Comparison of ENCODE assay signal across 10 cellular contexts in the genomic region with DNA sequence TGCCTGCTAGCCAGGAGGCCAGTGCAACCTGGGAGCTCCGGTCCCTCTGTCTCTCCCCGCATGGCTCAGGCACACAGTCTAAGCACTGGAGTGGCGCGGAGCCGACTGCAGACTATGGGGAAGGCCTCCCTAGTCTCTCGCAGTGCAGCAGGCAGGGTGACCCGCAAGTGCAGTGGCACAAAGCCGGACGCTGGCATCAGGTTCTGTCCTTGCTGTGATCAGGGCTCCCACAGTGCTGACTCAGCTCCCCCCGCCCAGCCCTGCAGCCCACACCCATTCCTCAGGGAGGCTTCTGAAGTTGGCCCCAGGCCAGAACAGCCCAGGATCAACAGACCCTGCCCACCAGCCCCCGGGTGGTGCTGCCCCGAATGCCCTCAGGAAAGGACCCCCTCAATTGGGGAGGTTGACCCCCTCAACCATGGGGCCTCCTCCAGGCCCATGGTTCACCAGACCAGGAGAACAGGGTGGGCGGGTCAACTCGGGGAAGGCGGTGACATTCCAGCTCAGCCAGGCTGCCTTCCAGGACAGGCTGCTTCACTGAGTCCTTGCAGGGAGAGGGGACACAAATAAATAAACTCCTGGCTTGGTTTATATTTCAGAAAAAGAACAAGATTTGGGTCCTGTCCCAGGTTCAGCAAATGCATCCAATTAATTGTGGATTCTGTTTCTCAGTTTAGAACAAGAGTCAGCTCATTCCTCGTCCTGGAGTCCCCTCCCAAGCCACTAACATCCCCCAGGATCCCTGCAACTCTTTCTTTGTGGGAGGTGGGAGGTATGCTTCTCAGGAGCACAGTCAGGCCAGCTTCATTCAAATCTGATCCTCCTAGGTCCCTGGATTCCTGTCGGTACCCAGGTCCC. TPM values are rescaled to one million over a fixed set of nuclear protein-coding genes. Genes with fewer than 3 reads are reported as not detected.
DNase-seq lines count a peak whose midpoint lies in the region; ATAC-seq and TF ChIP-seq lines count a peak whose summit lies in the region.
"Had no signal": no experiment of that assay in that cellular context is flagged by ENCODE, and none has a peak within 500 bp of the region (broad histone marks: within the 10 kb centered on the region; RNA-seq: fewer than 3 reads in every experiment).

No MANE protein-coding gene starts in this region.

- no peaks in the 10 kb centered on the region for H3K9me3 ChIP-seq in mammary epithelial cell (replicated peaks; ENCODE audit: insufficient read depth, low read length)
- no peaks in the 10 kb centered on the region for H3K9me3 ChIP-seq in esophagus muscularis mucosa
- no peaks in the 10 kb centered on the region for H3K9me3 ChIP-seq in vagina
- no peaks in the 10 kb centered on the region for H3K9me3 ChIP-seq in MM.1S (replicated peaks; ENCODE audit: insufficient read depth, low read length)

- H3K9me2 ChIP-seq in MM.1S (replicated peaks; ENCODE audit: insufficient read depth, low read length), result no peaks in the 10 kb centered on the region

- H3K27me3 Mint-ChIP-seq in MCF 10A (ENCODE audit: insufficient read depth, unreplicated experiment), result no peaks in the 10 kb centered on the region

- H3K27ac Mint-ChIP-seq in MCF 10A (ENCODE audit: low read depth, unreplicated experiment), result peak overlapping the region; percentile 39
- H3K27ac Mint-ChIP-seq: T-helper 1 cell treated with Interleukin-12 subunit alpha and Interleukin-12 subunit beta and Interleukin-4 antibody, amounts not matched to agents 30 μg/mL and 1 μg/mL, for 36 hours had no signal

- H3F3A ChIP-seq in MM.1S (ENCODE audit: insufficient read depth, low read length), result no peaks in the 10 kb centered on the region

- H3K36me3 ChIP-seq in mammary epithelial cell (ENCODE audit: insufficient read depth, low read length) (no peaks in the 10 kb centered on the region), esophagus muscularis mucosa (peaks cover 0 to 6% (median 0%) of the 10 kb centered on the region in 4 donors), vagina (no peaks in the 10 kb centered on the region), MM.1S (replicated peaks; ENCODE audit: insufficient read depth, low read length) (no peaks in the 10 kb centered on the region)

- dilution Hi-C loops in mammary epithelial cell (cut with HindIII; ENCODE audit: low sequenced_read_pairs), result no loop called here

- TF ChIP-seq POLR2A in esophagus muscularis mucosa (IDR thresholded peaks at IDR 0.05; ENCODE audit: low read depth), result no peak
- no peak for TF ChIP-seq POLR2A in vagina (IDR thresholded peaks at IDR 0.05)

- H3K27ac ChIP-seq in mammary epithelial cell (ENCODE audit: insufficient read depth, low read depth, low read length) (no peak overlapping the region), esophagus muscularis mucosa (replicated peaks in 1 of 4) (peak overlapping the region in 3 of 4 donors; percentile 19 to 28 (median 27)), vagina (peak overlapping the region; percentile 85), MM.1S (ENCODE audit: low read length) (no peak overlapping the region)

- intact Hi-C loops in MCF 10A (cut with micrococcal nuclease), result no loop called here
- intact Hi-C loops in mammary epithelial cell (cut with micrococcal nuclease), result no loop called here
- intact Hi-C loops in esophagus muscularis mucosa (cut with DNase I), result no loop called here
- intact Hi-C loops in vagina (cut with DNase I), result no loop called here

- H3K9ac ChIP-seq in mammary epithelial cell (ENCODE audit: insufficient read depth, low read length) (no peak overlapping the region), MM.1S (ENCODE audit: low read length) (no peak overlapping the region)

- BruUV-seq in MCF 10A (replicated peaks; lab: Mats Ljungman, UMichigan), result no TSS peak
- BruUV-seq in mammary epithelial cell (replicated peaks; lab: Mats Ljungman, UMichigan), result no TSS peak

- in situ Hi-C loops in mammary epithelial cell (cut with MboI; ENCODE audit: low sequenced_read_pairs in 2 of 2), result no loop called here

- H3K4me3 Mint-ChIP-seq in MCF 10A (ENCODE audit: unreplicated experiment), result peak overlapping the region; percentile 35
- H3K4me3 Mint-ChIP-seq: T-helper 1 cell treated with Interleukin-12 subunit alpha and Interleukin-12 subunit beta and Interleukin-4 antibody, amounts not matched to agents 30 μg/mL and 1 μg/mL, for 36 hours had no signal

- H3K4me1 Mint-ChIP-seq in MCF 10A (ENCODE audit: insufficient read depth, unreplicated experiment), result peaks cover 32% of the 10 kb centered on the region

- H3K27me3 ChIP-seq in mammary epithelial cell (ENCODE audit: insufficient read depth, low read length) (no peaks in the 10 kb centered on the region), esophagus muscularis mucosa (no peaks in the 10 kb centered on the region), vagina (no peaks in the 10 kb centered on the region), MM.1S (replicated peaks; ENCODE audit: insufficient read depth, low read length) (no peaks in the 10 kb centered on the region)

- H3K79me2 ChIP-seq in mammary epithelial cell (ENCODE audit: insufficient read depth, low read length) (no peaks in the 10 kb centered on the region), MM.1S (ENCODE audit: low read length) (no peaks in the 10 kb centered on the region)

- POLR2A ChIA-PET in MCF 10A (lab: Yijun Ruan, JAX), result interaction anchor here (0.6 to 1.4 kb wide), 4 partner anchors 11 to 313 kb away, joined by 3 to 6 read pairs (median 3); a partner anchor contains a TSS

- H3K4me2 ChIP-seq in mammary epithelial cell (ENCODE audit: insufficient read depth, low read depth, low read length) (no peak overlapping the region), MM.1S (ENCODE audit: low read depth, low read length) (no peak overlapping the region)

- no peak for TF ChIP-seq EP300 in esophagus muscularis mucosa (IDR thresholded peaks at IDR 0.05)

- TF ChIP-seq CTCF in MCF 10A (IDR thresholded peaks at IDR 0.05; ENCODE audit: unreplicated experiment), result no peak
- no peak for TF ChIP-seq CTCF in mammary epithelial cell (conservative IDR thresholded peaks at IDR 0.05 in 1 of 2, IDR thresholded peaks at IDR 0.05 in 1 of 2; ENCODE audit: extremely low read depth in 1 of 2, insufficient read depth in 1 of 2, low read depth in 1 of 2, low read length in 2 of 2)
- TF ChIP-seq CTCF in esophagus muscularis mucosa (IDR thresholded peaks at IDR 0.05), result no peak
- TF ChIP-seq CTCF in vagina (IDR thresholded peaks at IDR 0.05), result no peak
- TF ChIP-seq CTCF in MM.1S (IDR thresholded peaks at IDR 0.05; ENCODE audit: low read length), result no peak

- CTCF ChIA-PET in MCF 10A (lab: Yijun Ruan, JAX) (interaction anchor here (0.6 kb wide), 1 partner anchor 513 kb away, joined by 3 read pairs; no protein-coding TSS in a partner anchor), mammary epithelial cell (lab: Charles Lee; ENCODE audit: low non-redundant PET) (no interaction called here)

- ATAC-seq in HG03469 (IDR thresholded peaks at IDR 0.05; ENCODE audit: unreplicated experiment), result no peak

- H3K36me3 Mint-ChIP-seq in MCF 10A (ENCODE audit: insufficient read depth, unreplicated experiment), result peaks cover 7% of the 10 kb centered on the region

- WGBS in mammary epithelial cell (ENCODE audit: low coverage, missing lambda C conversion rate), result 95% methylated on average over 10 of the region's 17 CpGs
- 63% methylated on average over 16 of the region's 17 CpGs for WGBS in esophagus muscularis mucosa

- H4K20me1 ChIP-seq in mammary epithelial cell (ENCODE audit: insufficient read depth, low read length), result no peaks in the 10 kb centered on the region
- H4K20me1 ChIP-seq in MM.1S (ENCODE audit: insufficient read depth, low read length), result no peaks in the 10 kb centered on the region

- H3K9me3 Mint-ChIP-seq in MCF 10A (ENCODE audit: unreplicated experiment), result no peaks in the 10 kb centered on the region
- H3K9me3 Mint-ChIP-seq: T-helper 1 cell treated with Interleukin-12 subunit alpha and Interleukin-12 subunit beta and Interleukin-4 antibody, amounts not matched to agents 30 μg/mL and 1 μg/mL, for 36 hours had no signal

- H2AFZ ChIP-seq in mammary epithelial cell (ENCODE audit: low read depth, low read length) (no peak overlapping the region), MM.1S (ENCODE audit: low read length) (no peak overlapping the region)

- H3K4me3 ChIP-seq in mammary epithelial cell (replicated peaks in 1 of 3; ENCODE audit: insufficient read depth in 1 of 3, low read depth in 2 of 3, low read length in 3 of 3), result no peak overlapping the region
- H3K4me3 ChIP-seq in esophagus muscularis mucosa, result peak overlapping the region in 1 of 4 donors; percentile 3
- H3K4me3 ChIP-seq in vagina, result no peak overlapping the region
- no peak overlapping the region for H3K4me3 ChIP-seq in MM.1S (ENCODE audit: low read length)

- DNase-seq in MCF 10A (ENCODE audit: unreplicated experiment) (peak; percentile 53), mammary epithelial cell (no peak), esophagus muscularis mucosa (ENCODE audit: extremely low spot score) (no peak), mucosa of gallbladder (ENCODE audit: low spot score) (peak; percentile 62), vagina (ENCODE audit: extremely low spot score in 2 of 2) (no peak), MM.1S (no peak), activated gamma-delta T cell (lab: John Stamatoyannopoulos, UW) (no peak)
- DNase-seq: NCI-H1417 treated with DMSO at 0.1 percent for 48 hours had no signal

- no peaks in the 10 kb centered on the region for H3K4me1 ChIP-seq in mammary epithelial cell (ENCODE audit: insufficient read depth, low read length)
- H3K4me1 ChIP-seq in esophagus muscularis mucosa, result peaks cover 16 to 83% (median 65%) of the 10 kb centered on the region in 4 donors
- peaks cover 74% of the 10 kb centered on the region for H3K4me1 ChIP-seq in vagina
- no peaks in the 10 kb centered on the region for H3K4me1 ChIP-seq in MM.1S (ENCODE audit: low read length)

RNA-seq across cellular contexts. Expression of a gene that starts 12.2 kb away (rescaled TPM):
- total RNA-seq in MCF 10A (2022) (22.4 and 29.6 TPM in 2 replicates), mammary epithelial cell (1 to 10 TPM; 5.1 to 7.3 TPM), esophagus muscularis mucosa (10 to 100 TPM; 32.4 to 78.2 (median 50.2) TPM), mucosa of gallbladder (131 TPM), vagina (60.9 TPM)
- polyA plus RNA-seq in mammary epithelial cell, result 0.88 TPM
- polyA minus RNA-seq in mammary epithelial cell, result not detected

Comparison
In these comparisons a context has a peak if more than half of its experiments do, and no peak if none do; other contexts are left out.
1. DNase-seq: peak in MCF 10A (single experiment) and mucosa of gallbladder (single experiment); none in mammary epithelial cell (single experiment), esophagus muscularis mucosa (single experiment), vagina (0 of 2), MM.1S (single experiment) and activated gamma-delta T cell (single experiment).
2. H3K27ac ChIP-seq: peak in esophagus muscularis mucosa (3 of 4) and vagina (single experiment); none in mammary epithelial cell (single experiment) and MM.1S (single experiment).